Comparison of ENCODE assay signal across 8 cellular contexts in the genomic region with DNA sequence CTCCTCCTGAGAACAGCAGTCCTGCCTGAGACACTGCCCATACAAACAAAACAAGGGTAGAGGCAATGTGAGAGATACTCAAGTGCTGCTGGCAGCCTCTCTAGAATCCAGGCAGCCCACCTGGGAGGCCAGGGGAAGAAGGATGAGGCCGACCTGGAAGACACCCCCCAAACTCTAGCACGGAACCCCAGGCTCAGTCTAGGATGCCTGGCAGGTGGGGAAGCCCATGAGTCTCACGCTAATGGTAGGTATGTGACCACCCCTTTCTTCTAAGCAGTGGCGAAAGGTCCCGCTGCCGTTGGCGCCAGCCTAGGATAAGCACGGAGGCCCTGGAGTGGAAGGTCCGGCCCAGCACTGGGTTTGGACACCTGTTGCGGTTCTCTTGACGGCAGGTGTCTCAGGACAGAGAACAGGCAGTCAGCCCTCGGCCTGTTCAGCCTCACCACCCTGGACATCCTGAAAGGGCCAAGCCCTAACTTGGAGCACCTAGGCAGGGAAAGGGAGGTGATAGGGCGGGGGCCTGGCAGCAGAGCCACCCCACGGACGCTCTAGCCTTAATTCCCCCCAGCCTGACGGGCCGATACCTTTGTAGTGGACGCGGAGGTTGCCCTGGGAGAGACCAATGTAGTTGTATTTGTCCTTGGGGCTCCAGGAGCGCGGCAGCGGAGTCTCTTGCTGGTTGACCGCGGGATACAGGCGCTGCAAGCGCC.
A peak's percentile ranks its signal among the peaks of the same experiment; 100 is the strongest.
DNase-seq lines count a peak whose midpoint lies in the region; ATAC-seq lines count a peak whose summit lies in the region.

No MANE protein-coding gene starts in this region.

- peak overlapping the region; percentile 95 to 98 for H3K4me3 Mint-ChIP-seq in stimulated activated naive CD8-positive, alpha-beta T cell treated with anti-CD3 and anti-CD28 coated beads, Interleukin-15, amount 100 ng/mL, for 72 hours

- peaks cover 16% of the 10 kb centered on the region for H3K4me1 ChIP-seq in adipocyte (ENCODE audit: control insufficient read depth, insufficient read depth, low read length)

- H3K9ac ChIP-seq in adipocyte (ENCODE audit: low read length), result peak overlapping the region; percentile 92

- no peaks in the 10 kb centered on the region for H3K27me3 ChIP-seq in adipocyte (replicated peaks; ENCODE audit: control insufficient read depth, insufficient read depth, low read length)

- H3K36me3 ChIP-seq in adipocyte (ENCODE audit: control insufficient read depth, insufficient read depth, low read length, severe bottlenecking), result peaks cover 4% of the 10 kb centered on the region

- H3K9me3 ChIP-seq in adipocyte (ENCODE audit: control insufficient read depth, low read length), result no peaks in the 10 kb centered on the region

- H3K9me3 Mint-ChIP-seq in stimulated activated naive CD8-positive, alpha-beta T cell treated with anti-CD3 and anti-CD28 coated beads, Interleukin-15, amount 100 ng/mL, for 72 hours, result no peaks in the 10 kb centered on the region

- H3K4me3 ChIP-seq in adipocyte (ENCODE audit: low read length), result peak overlapping the region; percentile 97

- peak overlapping the region; percentile 87 to 95 for H3K27ac Mint-ChIP-seq in stimulated activated naive CD8-positive, alpha-beta T cell treated with anti-CD3 and anti-CD28 coated beads, Interleukin-15, amount 100 ng/mL, for 72 hours

- H3K27me3 Mint-ChIP-seq in stimulated activated naive CD8-positive, alpha-beta T cell treated with anti-CD3 and anti-CD28 coated beads, Interleukin-15, amount 100 ng/mL, for 72 hours, result no peaks in the 10 kb centered on the region

- peaks cover 53% of the 10 kb centered on the region for H3K4me1 Mint-ChIP-seq in stimulated activated naive CD8-positive, alpha-beta T cell treated with anti-CD3 and anti-CD28 coated beads, Interleukin-15, amount 100 ng/mL, for 72 hours

- DNase-seq in adipocyte (ENCODE audit: low read depth), result peak; percentile 41
- DNase-seq in iris pigment epithelial cell (ENCODE audit: low read depth), result peak; percentile 7
- DNase-seq in stimulated activated naive CD8-positive, alpha-beta T cell treated with anti-CD3 and anti-CD28 coated beads, Interleukin-15, amount 100 ng/mL, for 72 hours, result peak in 1 of 2 donors; percentile 25
- no peak for DNase-seq in EL
- no peak for DNase-seq in globus pallidus (ENCODE audit: low spot score)

- ATAC-seq in GM18498 (IDR thresholded peaks at IDR 0.05; ENCODE audit: unreplicated experiment) (peak; percentile 1), HG03135 (IDR thresholded peaks at IDR 0.05; ENCODE audit: unreplicated experiment) (peak; percentile 1), HG03095 (IDR thresholded peaks at IDR 0.05; ENCODE audit: unreplicated experiment) (no peak)
- no peak for ATAC-seq in stimulated activated naive CD8-positive, alpha-beta T cell treated with anti-CD3 and anti-CD28 coated beads, Interleukin-15, amount 100 ng/mL, for 72 hours

Comparison
In these comparisons a context has a peak if more than half of its experiments do, and no peak if none do; other contexts are left out.
1. ATAC-seq: peak in GM18498 (single experiment) and HG03135 (single experiment); none in stimulated activated naive CD8-positive, alpha-beta T cell treated with anti-CD3 and anti-CD28 coated beads, Interleukin-15, amount 100 ng/mL, for 72 hours (single experiment) and HG03095 (single experiment).
2. DNase-seq: peak in adipocyte (single experiment) and iris pigment epithelial cell (single experiment); none in EL (single experiment) and globus pallidus (single experiment).